Comparison of ENCODE assay signal across 8 cellular contexts in the genomic region with DNA sequence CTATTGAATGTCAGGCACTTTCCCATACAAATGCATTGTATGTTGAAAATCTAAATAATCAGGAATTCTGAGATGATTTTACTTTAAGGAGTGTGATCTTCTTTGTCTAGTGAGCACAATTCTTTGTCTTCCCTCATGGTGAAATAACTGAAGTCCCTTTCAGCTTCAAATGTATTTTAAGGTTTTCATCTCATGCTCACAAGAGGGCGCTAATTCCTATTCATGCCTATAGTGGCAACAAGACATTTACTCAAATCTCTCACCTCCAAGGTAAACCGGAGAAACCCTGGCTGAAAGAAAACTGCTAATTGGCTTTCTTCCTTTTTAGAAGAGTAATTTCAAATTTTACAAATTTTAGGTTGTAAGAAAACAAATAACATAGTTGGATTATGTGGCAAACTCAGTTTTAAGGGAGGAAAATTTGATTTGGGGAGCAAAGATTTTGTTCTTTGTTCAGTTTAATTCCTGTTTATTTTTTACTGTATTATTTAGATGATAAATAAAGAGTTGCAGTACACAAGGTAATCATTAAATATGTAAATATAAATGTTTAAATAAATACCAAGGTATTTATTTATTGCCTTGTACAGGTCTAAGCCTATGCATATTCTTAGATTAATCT.
A peak's percentile ranks its signal among the peaks of the same experiment; 100 is the strongest.
DNase-seq lines count a peak whose midpoint lies in the region; ATAC-seq, FAIRE-seq and TF ChIP-seq lines count a peak whose summit lies in the region.

No MANE protein-coding gene starts in this region.

- TF ChIP-seq POLR2A in erythroblast (IDR thresholded peaks at IDR 0.05; ENCODE audit: low read length): no peak

- H3K36me3 ChIP-seq in CD4-positive, CD25-positive, alpha-beta regulatory T cell (ENCODE audit: control insufficient read depth, insufficient read depth, low read length): no peaks in the 10 kb centered on the region
- H3K36me3 ChIP-seq in pancreas: no peaks in the 10 kb centered on the region

- no peaks in the 10 kb centered on the region for H3K4me1 ChIP-seq in CD4-positive, CD25-positive, alpha-beta regulatory T cell (ENCODE audit: control insufficient read depth, insufficient read depth, low read length, poor library complexity, severe bottlenecking)
- H3K4me1 ChIP-seq in pancreas: no peaks in the 10 kb centered on the region

- peaks cover 6% of the 10 kb centered on the region for H3K27me3 Mint-ChIP-seq in CD4-positive, CD25-positive, alpha-beta regulatory T cell

- peaks cover 2% of the 10 kb centered on the region for H3K27me3 ChIP-seq in CD4-positive, CD25-positive, alpha-beta regulatory T cell (ENCODE audit: control insufficient read depth, insufficient read depth, low read length)
- no peaks in the 10 kb centered on the region for H3K27me3 ChIP-seq in pancreas

- H3K4me3 ChIP-seq in CD4-positive, CD25-positive, alpha-beta regulatory T cell (ENCODE audit: low read depth, low read length): no peak overlapping the region
- no peak overlapping the region for H3K4me3 ChIP-seq in pancreas

- FAIRE-seq in pancreas (lab: Jason Lieb, UNC): peak; percentile 75

- H3K4me3 Mint-ChIP-seq in CD4-positive, CD25-positive, alpha-beta regulatory T cell: no peak overlapping the region

- CTCF ChIA-PET in RWPE1 (lab: Yijun Ruan, JAX): interaction anchor here (0.6 to 1.7 kb wide), 9 partner anchors 9 to 596 kb away, joined by 3 to 10 read pairs (median 3); no protein-coding TSS in a partner anchor

- ATAC-seq in CD4-positive, CD25-positive, alpha-beta regulatory T cell (ENCODE audit: low read depth in 2 of 2): no peak
- ATAC-seq in GM18868 (IDR thresholded peaks at IDR 0.05; ENCODE audit: unreplicated experiment) (peak; percentile 80), pancreas (peak in 3 of 4 donors; percentile 71 to 75 (median 73)), GM18907 (IDR thresholded peaks at IDR 0.05; ENCODE audit: unreplicated experiment) (no peak)

- H3K9me3 ChIP-seq in CD4-positive, CD25-positive, alpha-beta regulatory T cell (ENCODE audit: control insufficient read depth in 2 of 2, low read length in 2 of 2): no peaks in the 10 kb centered on the region
- no peaks in the 10 kb centered on the region for H3K9me3 ChIP-seq in pancreas

- H3K4me1 Mint-ChIP-seq in CD4-positive, CD25-positive, alpha-beta regulatory T cell: no peaks in the 10 kb centered on the region

- peak in 2 of 3 donors; percentile 27 to 58 for DNase-seq in CD4-positive, CD25-positive, alpha-beta regulatory T cell
- peak; percentile 64 for DNase-seq in NAMALWA (ENCODE audit: low spot score)
- DNase-seq in RWPE1 (ENCODE audit: low spot score): peak; percentile 20
- DNase-seq in erythroblast (lab: John Stamatoyannopoulos, UW): peak; percentile 34 to 63
- peak in 1 of 6 donors; percentile 17 for DNase-seq in pancreas
- no peak for DNase-seq in activated CD8-positive, alpha-beta memory T cell treated with anti-CD3 and anti-CD28 coated beads for 24 hours

- intact Hi-C loops in pancreas (cut with DNase I): no loop called here

- TF ChIP-seq CTCF in RWPE1 (conservative IDR thresholded peaks at IDR 0.05; ENCODE audit: low read depth): peak; percentile 75
- TF ChIP-seq CTCF in pancreas (IDR thresholded peaks at IDR 0.05): peak in 3 of 4 donors; percentile 35 to 54 (median 43)

- 2% methylated on average over 2 of the region's 2 CpGs for WGBS in pancreas, 2 donors

- H3K36me3 Mint-ChIP-seq in CD4-positive, CD25-positive, alpha-beta regulatory T cell: no peaks in the 10 kb centered on the region

- POLR2A ChIA-PET in RWPE1 (lab: Yijun Ruan, JAX; ENCODE audit: low non-redundant PET): no interaction called here

- H3K27ac Mint-ChIP-seq in CD4-positive, CD25-positive, alpha-beta regulatory T cell: no peak overlapping the region

- H3K27ac ChIP-seq in CD4-positive, CD25-positive, alpha-beta regulatory T cell (ENCODE audit: insufficient read depth, low read length, poor library complexity, severe bottlenecking): no peak overlapping the region
- H3K27ac ChIP-seq in RWPE1 (no peak overlapping the region), pancreas (no peak overlapping the region)

- peaks cover 0 to 7% (median 0%) of the 10 kb centered on the region in 7 donors for H3K9me3 Mint-ChIP-seq in CD4-positive, CD25-positive, alpha-beta regulatory T cell

Comparison
In these comparisons a context has a peak if more than half of its experiments do, and no peak if none do; other contexts are left out.
1. ATAC-seq: peak in GM18868 (single experiment) and pancreas (3 of 4); none in CD4-positive, CD25-positive, alpha-beta regulatory T cell (0 of 2) and GM18907 (single experiment).